22 cellular contexts compared by ENCODE assay signal in the genomic region with DNA sequence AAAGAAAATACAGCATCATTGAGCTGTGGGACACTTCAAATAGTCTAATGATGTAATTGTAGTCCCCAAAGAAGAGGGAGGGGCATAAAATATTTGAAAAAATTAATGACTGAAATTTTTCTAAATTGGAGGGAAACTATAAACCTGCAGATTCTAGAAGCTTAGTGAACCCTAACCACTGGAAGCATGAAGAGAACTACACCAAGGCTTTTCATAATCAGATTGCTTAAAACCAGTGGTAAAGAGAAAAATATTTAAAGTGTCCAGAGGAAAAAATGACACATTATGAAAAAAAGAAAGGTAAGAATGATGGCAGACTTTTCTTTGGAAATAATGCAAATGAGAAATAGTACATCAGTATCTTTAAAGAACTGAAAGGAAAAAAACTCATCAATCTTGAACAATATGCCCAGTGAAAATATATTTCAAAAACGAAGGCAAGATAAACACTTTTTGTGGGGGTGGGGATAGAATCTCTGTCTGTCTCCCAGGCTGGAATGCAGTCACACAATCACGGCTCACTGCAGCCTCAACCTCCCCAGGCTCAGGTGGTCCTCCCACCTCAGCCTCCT. TPM values are rescaled to one million over a fixed set of nuclear protein-coding genes. Genes with fewer than 3 reads are reported as not detected.
DNase-seq lines count a peak whose midpoint lies in the region; ATAC-seq lines count a peak whose summit lies in the region.
"Had no signal": no experiment of that assay in that cellular context is flagged by ENCODE, and none has a peak within 500 bp of the region (broad histone marks: within the 10 kb centered on the region; RNA-seq: fewer than 3 reads in every experiment).

No MANE protein-coding gene starts in this region.

- H3K9me3 Mint-ChIP-seq in activated T-cell treated with anti-CD3 and anti-CD28 coated beads, Interleukin-2, amount 50 U/mL, for 72 hours, result no peaks in the 10 kb centered on the region
- no peaks in the 10 kb centered on the region for H3K9me3 Mint-ChIP-seq in activated naive CD8-positive, alpha-beta T cell treated with anti-CD3 and anti-CD28 coated beads, Interleukin-2, amount 50 U/mL, for 24 hours
- no peaks in the 10 kb centered on the region for H3K9me3 Mint-ChIP-seq in stimulated activated naive CD8-positive, alpha-beta T cell treated with anti-CD3 and anti-CD28 coated beads, Interleukin-15, Interleukin-2, amounts not matched to agents 100 ng/mL and 50 ng/mL, for 24 hours
- H3K9me3 Mint-ChIP-seq: CD4-positive, alpha-beta memory T cell; H9 had no signal

- H3K4me1 Mint-ChIP-seq in activated T-cell treated with anti-CD3 and anti-CD28 coated beads, Interleukin-2, amount 50 U/mL, for 72 hours (ENCODE audit: low read depth), result peaks cover 22% of the 10 kb centered on the region
- peaks cover 24% of the 10 kb centered on the region for H3K4me1 Mint-ChIP-seq in activated naive CD8-positive, alpha-beta T cell treated with anti-CD3 and anti-CD28 coated beads, Interleukin-2, amount 50 U/mL, for 24 hours
- peaks cover 27% of the 10 kb centered on the region for H3K4me1 Mint-ChIP-seq in stimulated activated naive CD8-positive, alpha-beta T cell treated with anti-CD3 and anti-CD28 coated beads, Interleukin-15, Interleukin-2, amounts not matched to agents 100 ng/mL and 50 ng/mL, for 24 hours (ENCODE audit: low read depth)

- no peaks in the 10 kb centered on the region for H3K36me3 Mint-ChIP-seq in activated T-cell treated with anti-CD3 and anti-CD28 coated beads, Interleukin-2, amount 50 U/mL, for 72 hours (ENCODE audit: insufficient read depth in 2 of 2)
- peaks cover 4% of the 10 kb centered on the region for H3K36me3 Mint-ChIP-seq in activated naive CD8-positive, alpha-beta T cell treated with anti-CD3 and anti-CD28 coated beads, Interleukin-2, amount 50 U/mL, for 24 hours (ENCODE audit: low read depth)
- peaks cover 19% of the 10 kb centered on the region for H3K36me3 Mint-ChIP-seq in stimulated activated naive CD8-positive, alpha-beta T cell treated with anti-CD3 and anti-CD28 coated beads, Interleukin-15, Interleukin-2, amounts not matched to agents 100 ng/mL and 50 ng/mL, for 24 hours (ENCODE audit: low read depth)

- peak overlapping the region; percentile 38 for H3K27ac Mint-ChIP-seq in activated T-cell treated with anti-CD3 and anti-CD28 coated beads, Interleukin-2, amount 50 U/mL, for 72 hours
- H3K27ac Mint-ChIP-seq in activated naive CD8-positive, alpha-beta T cell treated with anti-CD3 and anti-CD28 coated beads, Interleukin-2, amount 50 U/mL, for 24 hours, result peak overlapping the region; percentile 83
- peak overlapping the region; percentile 82 for H3K27ac Mint-ChIP-seq in stimulated activated naive CD8-positive, alpha-beta T cell treated with anti-CD3 and anti-CD28 coated beads, Interleukin-15, Interleukin-2, amounts not matched to agents 100 ng/mL and 50 ng/mL, for 24 hours

- peak overlapping the region in 1 of 2 donors; percentile 32 for H3K4me3 Mint-ChIP-seq in activated T-cell treated with anti-CD3 and anti-CD28 coated beads, Interleukin-2, amount 50 U/mL, for 72 hours
- H3K4me3 Mint-ChIP-seq in activated naive CD8-positive, alpha-beta T cell treated with anti-CD3 and anti-CD28 coated beads, Interleukin-2, amount 50 U/mL, for 24 hours, result no peak overlapping the region
- no peak overlapping the region for H3K4me3 Mint-ChIP-seq in stimulated activated naive CD8-positive, alpha-beta T cell treated with anti-CD3 and anti-CD28 coated beads, Interleukin-15, Interleukin-2, amounts not matched to agents 100 ng/mL and 50 ng/mL, for 24 hours
- H3K4me3 Mint-ChIP-seq: H9 had no signal

- no peaks in the 10 kb centered on the region for H3K27me3 Mint-ChIP-seq in activated T-cell treated with anti-CD3 and anti-CD28 coated beads, Interleukin-2, amount 50 U/mL, for 72 hours (ENCODE audit: low read depth)
- no peaks in the 10 kb centered on the region for H3K27me3 Mint-ChIP-seq in activated naive CD8-positive, alpha-beta T cell treated with anti-CD3 and anti-CD28 coated beads, Interleukin-2, amount 50 U/mL, for 24 hours
- H3K27me3 Mint-ChIP-seq in stimulated activated naive CD8-positive, alpha-beta T cell treated with anti-CD3 and anti-CD28 coated beads, Interleukin-15, Interleukin-2, amounts not matched to agents 100 ng/mL and 50 ng/mL, for 24 hours, result no peaks in the 10 kb centered on the region
- H3K27me3 Mint-ChIP-seq: CD4-positive, alpha-beta memory T cell had no signal

- no peak for DNase-seq in activated CD4-positive, CD25-positive, alpha-beta regulatory T cell treated with anti-CD3 and anti-CD28 coated beads, Interleukin-2, amount 50 U/mL, for 72 hours
- DNase-seq in activated T-cell treated with anti-CD3 and anti-CD28 coated beads, Interleukin-2, amount 50 U/mL, for 72 hours, result no peak
- no peak for DNase-seq in activated T-cell treated with anti-CD3 and anti-CD28 coated beads, Interleukin-2, amount 50 U/mL, for 48 hours
- no peak for DNase-seq in activated naive CD8-positive, alpha-beta T cell treated with anti-CD3 and anti-CD28 coated beads, Interleukin-2, amount 50 U/mL, for 24 hours
- DNase-seq in SKM-1 treated with dmso at 0.1 percent for 144 hours (lab: John Stamatoyannopoulos, UW; ENCODE audit: unreplicated experiment), result no peak
- no peak for DNase-seq in NCI-H2171 (lab: John Stamatoyannopoulos, UW)
- DNase-seq: ACHN; Caco-2; CD4-positive, alpha-beta memory T cell; DMS 273 treated with DMSO at 0.1 percent for 48 hours; DND-41; H9; Karpas-422; MV-4-11; NCI-H1105 treated with DMSO at 0.1 percent for 48 hours; NCI-H2029 treated with DMSO at 0.1 percent for 48 hours; NCI-H345; NCI-H524 treated with DMSO at 0.1 percent for 48 hours; NCI-H82 had no signal

- ATAC-seq in activated CD4-positive, CD25-positive, alpha-beta regulatory T cell treated with anti-CD3 and anti-CD28 coated beads, Interleukin-2, amount 50 U/mL, for 24 hours, result peak; percentile 38 to 53
- ATAC-seq in activated T-cell treated with anti-CD3 and anti-CD28 coated beads, Interleukin-2, amount 50 U/mL, for 72 hours (replicated peaks in 1 of 2), result no peak
- ATAC-seq in activated naive CD8-positive, alpha-beta T cell treated with anti-CD3 and anti-CD28 coated beads, Interleukin-2, amount 50 U/mL, for 24 hours, result peak; percentile 46
- ATAC-seq: Panc1 had no signal

RNA-seq across cellular contexts. Expression of a gene that starts 31.3 kb away (rescaled TPM):
- 10 to 100 TPM; 21.9 to 24.4 TPM for total RNA-seq in activated T-cell treated with anti-CD3 and anti-CD28 coated beads, Interleukin-2, amount 50 U/mL, for 72 hours

Comparison
In these comparisons a context has a peak if more than half of its experiments do, and no peak if none do; other contexts are left out.
1. ATAC-seq: peak in activated CD4-positive, CD25-positive, alpha-beta regulatory T cell treated with anti-CD3 and anti-CD28 coated beads, Interleukin-2, amount 50 U/mL, for 24 hours (2 of 2) and activated naive CD8-positive, alpha-beta T cell treated with anti-CD3 and anti-CD28 coated beads, Interleukin-2, amount 50 U/mL, for 24 hours (single experiment); none in activated T-cell treated with anti-CD3 and anti-CD28 coated beads, Interleukin-2, amount 50 U/mL, for 72 hours (0 of 2).
2. Peak in every context shown above with its lines, with median percentiles within 50 percentile points of each other: H3K27ac Mint-ChIP-seq.